Comparison of ENCODE assay signal across 11 cellular contexts in the genomic region with DNA sequence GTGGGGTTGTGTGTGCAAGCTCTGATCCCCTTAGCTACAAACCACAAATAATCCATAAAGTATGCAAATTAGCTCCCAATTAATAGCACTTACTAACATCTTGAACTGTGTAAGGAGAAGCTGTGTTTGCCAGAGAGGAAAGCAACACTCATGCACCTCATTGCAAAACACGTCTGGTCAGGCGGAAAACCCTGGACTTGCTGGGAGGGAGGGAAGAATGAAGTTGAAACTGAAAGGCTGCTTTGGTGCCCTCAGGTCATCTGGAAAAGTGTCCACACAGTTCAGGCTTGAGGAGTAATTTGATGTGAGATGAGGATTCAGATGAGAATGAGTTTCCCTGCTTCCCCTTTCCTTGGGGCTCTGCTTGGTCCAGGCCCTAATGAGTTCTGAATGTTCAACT.
A peak's percentile ranks its signal among the peaks of the same experiment; 100 is the strongest.
DNase-seq lines count a peak whose midpoint lies in the region; ATAC-seq and TF ChIP-seq lines count a peak whose summit lies in the region.
"Had no signal": no experiment of that assay in that cellular context is flagged by ENCODE, and none has a peak within 500 bp of the region (broad histone marks: within the 10 kb centered on the region; RNA-seq: fewer than 3 reads in every experiment).

No MANE protein-coding gene starts in this region.

- intact Hi-C loops in esophagus squamous epithelium (cut with DNase I): no loop called here
- intact Hi-C loops in CD4-positive, alpha-beta T cell (cut with DNase I, micrococcal nuclease): no loop called here

- peak overlapping the region in 3 of 4 donors; percentile 7 to 27 (median 18) for H3K27ac ChIP-seq in esophagus squamous epithelium
- no peak overlapping the region for H3K27ac ChIP-seq in CD4-positive, alpha-beta T cell (ENCODE audit: low read depth, low read length)
- H3K27ac ChIP-seq: gastroesophageal sphincter had no signal

- H3K9me3 ChIP-seq in esophagus squamous epithelium: peaks cover 0 to 9% (median 0%) of the 10 kb centered on the region in 3 donors
- no peaks in the 10 kb centered on the region for H3K9me3 ChIP-seq in CD4-positive, alpha-beta T cell (ENCODE audit: control insufficient read depth, low read length)
- H3K9me3 ChIP-seq: gastroesophageal sphincter had no signal

- H3K9me3 Mint-ChIP-seq in osteocyte (ENCODE audit: unreplicated experiment): peaks cover 17% of the 10 kb centered on the region
- H3K9me3 Mint-ChIP-seq in CD4-positive, alpha-beta T cell: peaks cover 2% of the 10 kb centered on the region
- H3K9me3 Mint-ChIP-seq: natural killer cell had no signal

- no peaks in the 10 kb centered on the region for H3K27me3 ChIP-seq in BJ (ENCODE audit: control insufficient read depth, insufficient read depth, low read length)
- no peaks in the 10 kb centered on the region for H3K27me3 ChIP-seq in esophagus squamous epithelium
- H3K27me3 ChIP-seq in CD4-positive, alpha-beta T cell (ENCODE audit: control insufficient read depth, insufficient read depth, low read length): no peaks in the 10 kb centered on the region
- H3K27me3 ChIP-seq: gastroesophageal sphincter had no signal

- H3K4me1 ChIP-seq in esophagus squamous epithelium: peaks cover 5 to 23% (median 8%) of the 10 kb centered on the region in 3 donors

- peak overlapping the region; percentile 92 for H3K27ac Mint-ChIP-seq in osteocyte (ENCODE audit: unreplicated experiment)
- H3K27ac Mint-ChIP-seq in CD4-positive, alpha-beta T cell: no peak overlapping the region
- H3K27ac Mint-ChIP-seq: natural killer cell had no signal

- TF ChIP-seq CTCF in BJ (IDR thresholded peaks at IDR 0.05; ENCODE audit: insufficient read depth, low read depth, low read length) (no peak), esophagus squamous epithelium (IDR thresholded peaks at IDR 0.05) (no peak), osteocyte (IDR thresholded peaks at IDR 0.05) (no peak)
- no peak for TF ChIP-seq CTCF in CD4-positive, alpha-beta T cell (IDR thresholded peaks at IDR 0.05)

- CTCF ChIA-PET in BJ (lab: Yijun Ruan, JAX): interaction anchor here (0.9 to 1.4 kb wide), 2 partner anchors 9 to 261 kb away, joined by 3 to 5 read pairs; no protein-coding TSS in a partner anchor
- CTCF ChIA-PET in CD4-positive, alpha-beta T cell (lab: Charles Lee): interaction anchor here (0.7 kb wide), 1 partner anchor 12 kb away, joined by 3 read pairs; no protein-coding TSS in a partner anchor

- POLR2A ChIA-PET in BJ (lab: Charles Lee): interaction anchor here (1.2 kb wide), 1 partner anchor 19 kb away, joined by 6 read pairs; no protein-coding TSS in a partner anchor
- POLR2A ChIA-PET in CD4-positive, alpha-beta T cell (lab: Charles Lee): no interaction called here

- H3K36me3 ChIP-seq in BJ (ENCODE audit: control insufficient read depth, insufficient read depth, low read length): no peaks in the 10 kb centered on the region
- no peaks in the 10 kb centered on the region for H3K36me3 ChIP-seq in esophagus squamous epithelium
- H3K36me3 ChIP-seq: gastroesophageal sphincter had no signal

- H3K4me3 Mint-ChIP-seq in osteocyte (ENCODE audit: unreplicated experiment): peak overlapping the region; percentile 65
- H3K4me3 Mint-ChIP-seq in CD4-positive, alpha-beta T cell: no peak overlapping the region
- H3K4me3 Mint-ChIP-seq: natural killer cell had no signal

- peaks cover 3% of the 10 kb centered on the region for H3K36me3 Mint-ChIP-seq in osteocyte (ENCODE audit: unreplicated experiment)
- no peaks in the 10 kb centered on the region for H3K36me3 Mint-ChIP-seq in CD4-positive, alpha-beta T cell (ENCODE audit: low read depth)
- H3K36me3 Mint-ChIP-seq: natural killer cell had no signal

- H3K4me1 Mint-ChIP-seq in osteocyte (ENCODE audit: unreplicated experiment): peaks cover 29% of the 10 kb centered on the region
- H3K4me1 Mint-ChIP-seq in CD4-positive, alpha-beta T cell (ENCODE audit: low read depth): no peaks in the 10 kb centered on the region
- H3K4me1 Mint-ChIP-seq: natural killer cell had no signal

- DNase-seq in BJ (ENCODE audit: low read depth) (peak; percentile 72), RPMI7951 (ENCODE audit: low read depth) (peak; percentile 93), esophagus squamous epithelium (lab: John Stamatoyannopoulos, UW) (no peak), osteocyte (ENCODE audit: extremely low spot score, unreplicated experiment) (no peak), GDM1 (lab: John Stamatoyannopoulos, UW) (no peak)
- DNase-seq in activated effector memory CD4-positive, alpha-beta T cell treated with Interleukin-2 at 50 U/mL for 16 hours: no peak
- no peak for DNase-seq in CD4-positive, alpha-beta T cell
- DNase-seq: activated gamma-delta T cell treated with Interleukin-2 at 50 U/mL for 16 hours, natural killer cell had no signal

- H3K27me3 Mint-ChIP-seq in osteocyte (ENCODE audit: unreplicated experiment): no peaks in the 10 kb centered on the region
- H3K27me3 Mint-ChIP-seq in CD4-positive, alpha-beta T cell: no peaks in the 10 kb centered on the region

- H3K4me3 ChIP-seq in BJ (ENCODE audit: low read depth, low read length): peak overlapping the region; percentile 2
- H3K4me3 ChIP-seq in esophagus squamous epithelium: no peak overlapping the region

- ATAC-seq in HG03025 (IDR thresholded peaks at IDR 0.05; ENCODE audit: low FRiP score, unreplicated experiment): no peak
- no peak for ATAC-seq in CD4-positive, alpha-beta T cell (ENCODE audit: poor library complexity)
- ATAC-seq: gastroesophageal sphincter, natural killer cell had no signal

- 42 to 64% methylated on average over 2 of the region's 2 CpGs for WGBS in esophagus squamous epithelium, 2 donors

- TF ChIP-seq POLR2A in esophagus squamous epithelium (IDR thresholded peaks at IDR 0.05): no peak

Comparison
In these comparisons a context has a peak if more than half of its experiments do, and no peak if none do; other contexts are left out.
1. DNase-seq: peak in BJ (single experiment) and RPMI7951 (single experiment); none in esophagus squamous epithelium (single experiment), osteocyte (single experiment), activated effector memory CD4-positive, alpha-beta T cell treated with Interleukin-2 at 50 U/mL for 16 hours (single experiment), CD4-positive, alpha-beta T cell (0 of 10) and GDM1 (single experiment).